In genomic region chr13:80923907-80924306, GRCh38 we compare ENCODE assay signal across 1 cellular context.
TF ChIP-seq lines count a peak whose summit lies in the region.

No MANE protein-coding gene starts in this region.

TF ChIP-seq in GM23338, 12 proteins besides CTCF, POLR2A, EP300 and RAD21 (continued from another document):
- no peak for TF ChIP-seq REST (IDR thresholded peaks at IDR 0.05; ENCODE audit: unreplicated experiment)
- TF ChIP-seq ZNF331 (CRISPR knock-in tag; IDR thresholded peaks at IDR 0.05; ENCODE audit: low read depth), result no peak
- TF ChIP-seq CREB1 (CRISPR knock-in tag; IDR thresholded peaks at IDR 0.05; ENCODE audit: low read depth), result no peak
- TF ChIP-seq POLR2AphosphoS5 (IDR thresholded peaks at IDR 0.05; ENCODE audit: low read depth), result no peak
